ENCODE assay signal across 14 cellular contexts in the genomic region with DNA sequence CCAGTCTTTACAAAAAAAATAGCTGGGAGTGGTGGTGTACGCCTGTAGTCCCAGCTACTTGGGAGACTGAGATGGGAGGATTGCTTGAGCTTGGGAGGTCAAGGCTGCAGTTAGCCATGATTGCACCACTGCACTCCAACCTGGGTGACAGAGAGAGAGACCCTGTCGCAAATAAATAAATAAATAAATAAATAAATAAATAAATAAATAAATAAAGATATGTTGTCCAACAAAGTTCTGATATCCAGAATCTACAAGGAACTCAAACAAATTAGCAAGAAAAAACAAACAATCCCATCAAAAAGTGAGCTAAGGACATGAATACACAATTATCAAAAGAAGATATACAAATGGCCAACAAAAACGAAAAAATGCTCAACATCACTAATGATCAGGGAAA. TPM values are rescaled to one million over a fixed set of nuclear protein-coding genes. Genes with fewer than 3 reads are reported as not detected.
DNase-seq lines count a peak whose midpoint lies in the region; ATAC-seq, FAIRE-seq and TF ChIP-seq lines count a peak whose summit lies in the region.
"Not testable (repeated sequence)": the region's sequence is repeated elsewhere in the genome, so short reads cannot be mapped to it uniquely, and the experiment has no call there.
"Had no signal": no experiment of that assay in that cellular context is flagged by ENCODE, and none has a peak within 500 bp of the region (broad histone marks: within the 10 kb centered on the region; RNA-seq: fewer than 3 reads in every experiment).

No MANE protein-coding gene starts in this region.

- WGBS in A549 (ENCODE audit: missing lambda C conversion rate): 50% methylated on average over 3 of the region's 3 CpGs

- CTCF ChIA-PET in A549 (lab: Yijun Ruan, JAX) (interaction anchor here (0.7 to 1.8 kb wide), 3 partner anchors 11 to 78 kb away, joined by 3 to 10 read pairs (median 6); no protein-coding TSS in a partner anchor), HEK293 (lab: Yijun Ruan, JAX) (interaction anchor here (0.6 to 1.0 kb wide), 6 partner anchors 11 to 185 kb away, joined by 3 read pairs; no protein-coding TSS in a partner anchor)
- CTCF ChIA-PET in A673 (lab: Charles Lee): not testable (repeated sequence)

- not testable (repeated sequence) for H3K9me3 ChIP-seq in A549; A673 (ENCODE audit: low read depth, low read length, poor library complexity, severe bottlenecking); HEK293 (ENCODE audit: control insufficient read depth, insufficient read depth, low read depth, low read length)

- not testable (repeated sequence) for FAIRE-seq in A549 (lab: Jason Lieb, UNC)

- not testable (repeated sequence) for H3K36me3 ChIP-seq in A673 (ENCODE audit: insufficient read depth, low read length, poor library complexity, severe bottlenecking); HEK293 (ENCODE audit: control insufficient read depth in 2 of 2, insufficient read depth in 1 of 2, low read length in 2 of 2)

- intact Hi-C loops in A673 (cut with micrococcal nuclease; ENCODE audit: unreplicated experiment): not testable (repeated sequence)

- TF ChIP-seq EP300 in A549 (IDR thresholded peaks at IDR 0.05): not testable (repeated sequence)

- POLR2A ChIA-PET in A549 (lab: Yijun Ruan, JAX); HEK293 (lab: Yijun Ruan, JAX): not testable (repeated sequence)
- POLR2A ChIA-PET in A673 (lab: Charles Lee; ENCODE audit: low non-redundant PET): interaction anchor here (0.7 kb wide), 1 partner anchor 1069 kb away, joined by 3 read pairs; no protein-coding TSS in a partner anchor

- TF ChIP-seq RAD21 in A549 (conservative IDR thresholded peaks at IDR 0.05 in 1 of 2, IDR thresholded peaks at IDR 0.05 in 1 of 2): not testable (repeated sequence)

- not testable (repeated sequence) for DNase-seq in A549 (ENCODE audit: low read depth in 1 of 2, low spot score in 1 of 2); A673 (ENCODE audit: low spot score)

- not testable (repeated sequence) for TF ChIP-seq POLR2A in A549 (IDR thresholded peaks at IDR 0.05; ENCODE audit: low read length)

- H3K4me2 ChIP-seq in A549: not testable (repeated sequence)

- not testable (repeated sequence) for H3K27ac ChIP-seq in A549; HEK293 (ENCODE audit: extremely low read depth, low read depth, low read length)
- H3K27ac ChIP-seq in A673 (ENCODE audit: low read depth, low read length, poor library complexity, severe bottlenecking): peak overlapping the region; percentile 63

- not testable (repeated sequence) for BruUV-seq in A673 (replicated peaks; lab: Mats Ljungman, UMichigan)

- not testable (repeated sequence) for H3K4me1 ChIP-seq in A549; HEK293 (ENCODE audit: control insufficient read depth, insufficient read depth, low read length)
- peaks cover 28% of the 10 kb centered on the region for H3K4me1 ChIP-seq in A673 (ENCODE audit: insufficient read depth, low read length, poor library complexity, severe bottlenecking)

- H3K4me3 ChIP-seq in A549; A673 (ENCODE audit: low read depth, low read length, poor library complexity, severe bottlenecking); HEK293 (ENCODE audit: low read depth, low read length): not testable (repeated sequence)

- TF ChIP-seq CTCF in A549 (IDR thresholded peaks at IDR 0.05); A673 (conservative IDR thresholded peaks at IDR 0.05; ENCODE audit: low read depth, low read length); HEK293 (tag by site-specific recombination; IDR thresholded peaks at IDR 0.05): not testable (repeated sequence)

- ATAC-seq in A549: not testable (repeated sequence)

- H3K27me3 ChIP-seq in A673 (replicated peaks; ENCODE audit: insufficient read depth, low read depth, low read length, poor library complexity): not testable (repeated sequence)

TF ChIP-seq in A549, 52 proteins besides CTCF, POLR2A, EP300 and RAD21:
- TF ChIP-seq ZC3H11A (IDR thresholded peaks at IDR 0.05): peak; percentile 66

TF ChIP-seq in HEK293, 187 proteins besides CTCF, POLR2A, EP300 and RAD21 (continues in another document):
- 0 out of 2 replicates have a peak, but pooled peaks have one; percentile 32 for TF ChIP-seq ZNF140 (tag by site-specific recombination; IDR thresholded peaks at IDR 0.05)
- peak; percentile 66; the same call in 1 of the 2 replicates for TF ChIP-seq ZNF202 (tag by site-specific recombination; IDR thresholded peaks at IDR 0.05; ENCODE audit: borderline replicate concordance)
- peak; percentile 80; the same call in 1 of the 2 replicates for TF ChIP-seq ZNF560 (tag by site-specific recombination; IDR thresholded peaks at IDR 0.05; ENCODE audit: borderline replicate concordance)
- peak; percentile 35 for TF ChIP-seq ZNF433 (tag by site-specific recombination; IDR thresholded peaks at IDR 0.05; ENCODE audit: low read depth)
- TF ChIP-seq, protein P1, sequence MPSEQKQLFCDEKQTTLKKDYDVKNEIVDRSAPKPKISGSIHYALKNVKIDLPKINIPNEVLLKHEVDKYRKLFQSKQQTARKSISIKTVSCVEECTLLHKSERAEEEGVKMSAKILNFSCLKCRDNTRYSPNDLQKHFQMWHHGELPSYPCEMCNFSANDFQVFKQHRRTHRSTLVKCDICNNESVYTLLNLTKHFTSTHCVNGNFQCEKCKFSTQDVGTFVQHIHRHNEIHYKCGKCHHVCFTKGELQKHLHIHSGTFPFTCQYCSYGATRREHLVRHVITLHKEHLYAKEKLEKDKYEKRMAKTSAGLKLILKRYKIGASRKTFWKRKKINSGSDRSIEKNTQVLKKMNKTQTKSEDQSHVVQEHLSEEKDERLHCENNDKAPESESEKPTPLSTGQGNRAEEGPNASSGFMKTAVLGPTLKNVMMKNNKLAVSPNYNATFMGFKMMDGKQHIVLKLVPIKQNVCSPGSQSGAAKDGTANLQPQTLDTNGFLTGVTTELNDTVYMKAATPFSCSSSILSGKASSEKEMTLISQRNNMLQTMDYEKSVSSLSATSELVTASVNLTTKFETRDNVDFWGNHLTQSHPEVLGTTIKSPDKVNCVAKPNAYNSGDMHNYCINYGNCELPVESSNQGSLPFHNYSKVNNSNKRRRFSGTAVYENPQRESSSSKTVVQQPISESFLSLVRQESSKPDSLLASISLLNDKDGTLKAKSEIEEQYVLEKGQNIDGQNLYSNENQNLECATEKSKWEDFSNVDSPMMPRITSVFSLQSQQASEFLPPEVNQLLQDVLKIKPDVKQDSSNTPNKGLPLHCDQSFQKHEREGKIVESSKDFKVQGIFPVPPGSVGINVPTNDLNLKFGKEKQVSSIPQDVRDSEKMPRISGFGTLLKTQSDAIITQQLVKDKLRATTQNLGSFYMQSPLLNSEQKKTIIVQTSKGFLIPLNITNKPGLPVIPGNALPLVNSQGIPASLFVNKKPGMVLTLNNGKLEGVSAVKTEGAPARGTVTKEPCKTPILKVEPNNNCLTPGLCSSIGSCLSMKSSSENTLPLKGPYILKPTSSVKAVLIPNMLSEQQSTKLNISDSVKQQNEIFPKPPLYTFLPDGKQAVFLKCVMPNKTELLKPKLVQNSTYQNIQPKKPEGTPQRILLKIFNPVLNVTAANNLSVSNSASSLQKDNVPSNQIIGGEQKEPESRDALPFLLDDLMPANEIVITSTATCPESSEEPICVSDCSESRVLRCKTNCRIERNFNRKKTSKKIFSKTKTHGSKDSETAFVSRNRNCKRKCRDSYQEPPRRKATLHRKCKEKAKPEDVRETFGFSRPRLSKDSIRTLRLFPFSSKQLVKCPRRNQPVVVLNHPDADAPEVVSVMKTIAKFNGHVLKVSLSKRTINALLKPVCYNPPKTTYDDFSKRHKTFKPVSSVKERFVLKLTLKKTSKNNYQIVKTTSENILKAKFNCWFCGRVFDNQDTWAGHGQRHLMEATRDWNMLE (tag by site-specific recombination; conservative IDR thresholded peaks at IDR 0.05; ENCODE audit: low read depth): peak; percentile 76
- peak; percentile 51; the same call in 1 of the 2 replicates for TF ChIP-seq ZNF558 (tag by site-specific recombination; IDR thresholded peaks at IDR 0.05)
- TF ChIP-seq ZNF394 (tag by site-specific recombination; IDR thresholded peaks at IDR 0.05; ENCODE audit: borderline replicate concordance): peak; percentile 73; the same call in 1 of the 2 replicates
- peak; percentile 40 for TF ChIP-seq ZNF555 (tag by site-specific recombination; conservative IDR thresholded peaks at IDR 0.05)
- TF ChIP-seq ZBTB8A (tag by site-specific recombination; IDR thresholded peaks at IDR 0.05): peak; percentile 43

RNA-seq across cellular contexts. Expression of a gene that starts 9.7 kb away (rescaled TPM):
- polyA plus RNA-seq in A549 (2011; rRNA removed): 10.1 and 13.8 TPM in 2 replicates
- 7.2 and 8.2 TPM in 2 replicates for polyA plus RNA-seq in A549 (2012; cell fraction: cytosol; rRNA removed)
- polyA plus RNA-seq in A549 (2012; cell fraction: nucleus; rRNA removed): 5.9 and 6.0 TPM in 2 replicates
- polyA plus RNA-seq in A549 (2017; fragmentation: RNase III; extraction: RNeasy Plus Mini Kit Qiagen cat#74134 plus additional on column Dnase treatment): 5.7 to 6.6 TPM (median 6.0 TPM) in 3 replicates
- polyA minus RNA-seq in A549 (2011; rRNA and poly(A)+ RNA removed): 18.0 and 23.1 TPM in 2 replicates
- total RNA-seq in A673 (2021): 154 and 155 TPM in 2 replicates

RNA-seq across cellular contexts. Expression of a gene that starts 17.2 kb away (rescaled TPM):
- polyA plus RNA-seq in A549 (2011; rRNA removed) (0.19 TPM in 1 of 2 replicates, not detected in the other), A549 (2017; fragmentation: RNase III; extraction: RNeasy Plus Mini Kit Qiagen cat#74134 plus additional on column Dnase treatment) (not detected in 3 replicates)
- 0.08 TPM in 1 of 2 replicates, not detected in the other for polyA plus RNA-seq in A549 (2012; cell fraction: cytosol; rRNA removed)
- not detected in 2 replicates for polyA plus RNA-seq in A549 (2012; cell fraction: nucleus; rRNA removed)
- polyA minus RNA-seq in A549 (2011; rRNA and poly(A)+ RNA removed): 0.49 TPM in 1 of 2 replicates, not detected in the other
- total RNA-seq in A673 (2021): not detected in 2 replicates
- total RNA-seq: A172; Calu3; CD4-positive, alpha-beta memory T cell; CD4-positive, CD25-positive, alpha-beta regulatory T cell; CD8-positive, alpha-beta memory T cell; CD8-positive, alpha-beta T cell; Daoy; G401 had no signal
- polyA plus RNA-seq: AG04450; BJ; CD14-positive monocyte; CD4-positive, alpha-beta memory T cell; CD8-positive, alpha-beta memory T cell had no signal
